In the genomic region with DNA sequence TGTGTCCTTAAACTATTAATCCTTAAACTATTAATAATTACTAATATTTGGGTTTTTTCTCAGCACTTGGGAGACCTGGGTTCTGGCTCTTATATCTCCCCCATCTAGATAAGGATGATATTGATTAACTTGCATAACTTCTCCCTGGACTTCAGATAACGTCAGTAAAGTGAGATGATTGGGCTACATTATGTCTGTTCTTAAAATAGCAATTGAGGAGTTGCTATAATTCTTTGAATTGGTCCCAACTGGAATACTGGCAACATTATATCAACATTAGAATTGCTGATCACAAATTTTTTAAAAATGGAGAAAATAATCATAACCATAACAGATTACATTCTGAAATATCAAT, we compare ENCODE assay signal across 17 cellular contexts. TPM values are rescaled to one million over a fixed set of nuclear protein-coding genes. Genes with fewer than 3 reads are reported as not detected.
DNase-seq lines count a peak whose midpoint lies in the region; ATAC-seq and TF ChIP-seq lines count a peak whose summit lies in the region.
"Had no signal": no experiment of that assay in that cellular context is flagged by ENCODE, and none has a peak within 500 bp of the region (broad histone marks: within the 10 kb centered on the region; RNA-seq: fewer than 3 reads in every experiment).

No MANE protein-coding gene starts in this region.

- H3K27ac Mint-ChIP-seq in T-helper 1 cell treated with Interleukin-12 subunit alpha and Interleukin-12 subunit beta and Interleukin-4 antibody, amounts not matched to agents 30 μg/mL and 1 μg/mL, for 36 hours, result peak overlapping the region; percentile 79
- no peak overlapping the region for H3K27ac Mint-ChIP-seq in endodermal cell

- no peaks in the 10 kb centered on the region for H3K27me3 Mint-ChIP-seq in T-helper 1 cell treated with Interleukin-12 subunit alpha and Interleukin-12 subunit beta and Interleukin-4 antibody, amounts not matched to agents 30 μg/mL and 1 μg/mL, for 36 hours (ENCODE audit: low read depth)
- H3K27me3 Mint-ChIP-seq in endodermal cell (ENCODE audit: insufficient read depth), result peaks cover 45% of the 10 kb centered on the region

- TF ChIP-seq CTCF in HL-60 (IDR thresholded peaks at IDR 0.05; ENCODE audit: insufficient read depth, low read length) (no peak), psoas muscle (IDR thresholded peaks at IDR 0.05) (no peak), endodermal cell (conservative IDR thresholded peaks at IDR 0.05) (no peak)

- peaks cover 15% of the 10 kb centered on the region for H3K36me3 Mint-ChIP-seq in T-helper 1 cell treated with Interleukin-12 subunit alpha and Interleukin-12 subunit beta and Interleukin-4 antibody, amounts not matched to agents 30 μg/mL and 1 μg/mL, for 36 hours (ENCODE audit: low read depth)
- H3K36me3 Mint-ChIP-seq in endodermal cell (ENCODE audit: low read depth), result no peaks in the 10 kb centered on the region

- intact Hi-C loops in psoas muscle (cut with DNase I), result no loop called here

- H3K4me1 ChIP-seq in adipocyte (ENCODE audit: control insufficient read depth, insufficient read depth, low read length) (peaks cover 33% of the 10 kb centered on the region), psoas muscle (no peaks in the 10 kb centered on the region), endodermal cell (ENCODE audit: control insufficient read depth, insufficient read depth, low read length) (no peaks in the 10 kb centered on the region)

- peak overlapping the region; percentile 51 for H3K4me3 ChIP-seq in HL-60 (replicated peaks; ENCODE audit: insufficient read depth, low read length)
- H3K4me3 ChIP-seq in adipocyte (ENCODE audit: low read length), result peak overlapping the region; percentile 90
- peak overlapping the region; percentile 56 for H3K4me3 ChIP-seq in psoas muscle
- H3K4me3 ChIP-seq in endodermal cell (ENCODE audit: low read length), result no peak overlapping the region

- WGBS in psoas muscle, 3 donors, result 41 to 55% (median 41%) methylated on average over 1 of the region's 1 CpG
- WGBS in endodermal cell (ENCODE audit: insufficient coverage in 1 of 2, insufficient read length in 1 of 2), 2 experiments, result 80 to 100% methylated on average over 1 of the region's 1 CpG

- H3K27ac ChIP-seq in HL-60 (replicated peaks) (peak overlapping the region; percentile 99), psoas muscle (no peak overlapping the region), endodermal cell (ENCODE audit: low read depth, low read length) (no peak overlapping the region)

- H3K27me3 ChIP-seq in HL-60 (ENCODE audit: insufficient read depth, poor library complexity, severe bottlenecking) (no peaks in the 10 kb centered on the region), adipocyte (replicated peaks; ENCODE audit: control insufficient read depth, insufficient read depth, low read length) (no peaks in the 10 kb centered on the region), psoas muscle (ENCODE audit: insufficient read depth in 3 of 3, low read length in 2 of 3) (peaks cover 3 to 19% (median 5%) of the 10 kb centered on the region in 3 donors), endodermal cell (ENCODE audit: control insufficient read depth, insufficient read depth, low read length, poor library complexity, severe bottlenecking) (peaks cover 32% of the 10 kb centered on the region)

- H3K9me3 ChIP-seq in adipocyte (ENCODE audit: control insufficient read depth, low read length) (no peaks in the 10 kb centered on the region), psoas muscle (no peaks in the 10 kb centered on the region), endodermal cell (ENCODE audit: control insufficient read depth, low read length) (no peaks in the 10 kb centered on the region)
- H3K9me3 ChIP-seq: heart left ventricle had no signal

- H3K36me3 ChIP-seq in adipocyte (ENCODE audit: control insufficient read depth, insufficient read depth, low read length, severe bottlenecking) (peaks cover 20% of the 10 kb centered on the region), psoas muscle (ENCODE audit: insufficient read depth in 1 of 2, low read depth in 1 of 2) (no peaks in the 10 kb centered on the region), endodermal cell (ENCODE audit: control insufficient read depth, insufficient read depth, low read length) (no peaks in the 10 kb centered on the region)
- H3K36me3 ChIP-seq: heart left ventricle had no signal

- no peaks in the 10 kb centered on the region for H3K9me3 Mint-ChIP-seq in T-helper 1 cell treated with Interleukin-12 subunit alpha and Interleukin-12 subunit beta and Interleukin-4 antibody, amounts not matched to agents 30 μg/mL and 1 μg/mL, for 36 hours
- H3K9me3 Mint-ChIP-seq in endodermal cell, result no peaks in the 10 kb centered on the region

- ATAC-seq in psoas muscle, result no peak
- no peak for ATAC-seq in HG03196 (IDR thresholded peaks at IDR 0.05; ENCODE audit: unreplicated experiment)
- ATAC-seq: heart left ventricle had no signal

- DNase-seq in T-helper 1 cell (no peak), HL-60 (ENCODE audit: low read depth in 1 of 2, low spot score in 1 of 2) (no peak), adipocyte (ENCODE audit: low read depth) (no peak), psoas muscle (no peak), endodermal cell (no peak), HuH-7.5 (ENCODE audit: low spot score) (no peak)
- DNase-seq: 8988T; DMS53; effector CD4-positive, alpha-beta T cell; heart left ventricle; MM.1S; NCI-H524 treated with DMSO at 0.1 percent for 48 hours; SHP77 treated with DMSO at 0.1 percent for 48 hours; stimulated activated CD4-positive, alpha-beta T cell treated with anti-CD3 and anti-CD28 coated beads, Interleukin-2, amount 100 ng/mL, for 24 hours; stimulated activated naive CD4-positive, alpha-beta T cell treated with Interleukin-2 at 50 U/mL for 16 hours had no signal

- H3K4me3 Mint-ChIP-seq in T-helper 1 cell treated with Interleukin-12 subunit alpha and Interleukin-12 subunit beta and Interleukin-4 antibody, amounts not matched to agents 30 μg/mL and 1 μg/mL, for 36 hours, result peak overlapping the region; percentile 81
- H3K4me3 Mint-ChIP-seq in endodermal cell, result no peak overlapping the region

- peaks cover 38% of the 10 kb centered on the region for H3K4me1 Mint-ChIP-seq in T-helper 1 cell treated with Interleukin-12 subunit alpha and Interleukin-12 subunit beta and Interleukin-4 antibody, amounts not matched to agents 30 μg/mL and 1 μg/mL, for 36 hours (ENCODE audit: low read depth)
- H3K4me1 Mint-ChIP-seq in endodermal cell, result no peaks in the 10 kb centered on the region

- peak overlapping the region; percentile 97 for H3K9ac ChIP-seq in adipocyte (ENCODE audit: low read length)
- H3K9ac ChIP-seq in endodermal cell (ENCODE audit: extremely low read depth, low read length, poor library complexity, severe bottlenecking), result no peak overlapping the region

RNA-seq across cellular contexts. Expression of gene APBB1IP, which starts 1.9 kb away (rescaled TPM):
- total RNA-seq in psoas muscle (1 to 10 TPM in 3 of 4 donors, under 1 TPM in 1; 0.86 to 2.8 (median 2.1) TPM), endodermal cell (under 1 TPM; 0.24 TPM)
- polyA plus RNA-seq in psoas muscle, result under 1 TPM; 0.25 to 0.81 (median 0.55) TPM
- not detected for polyA plus RNA-seq in endodermal cell (2013, experiment 1 of 2)
- polyA plus RNA-seq in endodermal cell (2013, experiment 2 of 2), result not detected
